Comparison of ENCODE assay signal across 8 cellular contexts in genomic region chr19:18833849-18834643, GRCh38. TPM values are rescaled to one million over a fixed set of nuclear protein-coding genes. Genes with fewer than 3 reads are reported as not detected.
DNase-seq lines count a peak whose midpoint lies in the region; TF ChIP-seq lines count a peak whose summit lies in the region.

No MANE protein-coding gene starts in this region.

- DNase-seq in GM20000 (ENCODE audit: low spot score) (peak; percentile 29), NCI-H345 (lab: John Stamatoyannopoulos, UW) (peak; percentile 46), nephron progenitor cell (no peak), C1 segment of cervical spinal cord (lab: John Stamatoyannopoulos, UW) (no peak), substantia nigra (lab: John Stamatoyannopoulos, UW) (no peak), pons (ENCODE audit: low spot score) (no peak)
- DNase-seq in activated CD4-positive, CD25-positive, alpha-beta regulatory T cell (lab: John Stamatoyannopoulos, UW), result no peak

- no peak for TF ChIP-seq CTCF in GM20000 (IDR thresholded peaks at IDR 0.05; ENCODE audit: extremely low read depth, missing control alignments)
- no peak for TF ChIP-seq CTCF in nephron progenitor cell (IDR thresholded peaks at IDR 0.05)

- 43 to 56% methylated on average over 18 of the region's 18 CpGs for WGBS in ectodermal cell, 2 experiments

- H3K4me1 ChIP-seq in ectodermal cell (ENCODE audit: control insufficient read depth, insufficient read depth, low read length), result peaks cover 12% of the 10 kb centered on the region

- H3K27ac ChIP-seq in ectodermal cell (ENCODE audit: insufficient read depth, low read depth, low read length, poor library complexity, severe bottlenecking), result no peak overlapping the region
- no peak overlapping the region for H3K27ac ChIP-seq in substantia nigra (ENCODE audit: low read depth, low read length, poor library complexity, severe bottlenecking)

- H3K4me3 Mint-ChIP-seq in nephron progenitor cell, result peak overlapping the region; percentile 98

- no peaks in the 10 kb centered on the region for H3K36me3 ChIP-seq in ectodermal cell (ENCODE audit: control insufficient read depth, insufficient read depth, low read length)

- H3K9me3 Mint-ChIP-seq in nephron progenitor cell, result no peaks in the 10 kb centered on the region

- peaks cover 20% of the 10 kb centered on the region for H3K27me3 Mint-ChIP-seq in nephron progenitor cell (ENCODE audit: low read depth, poor library complexity)

- H3K36me3 Mint-ChIP-seq in nephron progenitor cell (ENCODE audit: low read depth), result peaks cover 40% of the 10 kb centered on the region

- peak overlapping the region; percentile 90 for H3K4me3 ChIP-seq in ectodermal cell (ENCODE audit: insufficient read depth, low read depth, low read length)

- peaks cover 55% of the 10 kb centered on the region for H3K4me1 Mint-ChIP-seq in nephron progenitor cell

- H3K9me3 ChIP-seq in ectodermal cell (ENCODE audit: control insufficient read depth, low read length), result no peaks in the 10 kb centered on the region

- peaks cover 3% of the 10 kb centered on the region for H3K27me3 ChIP-seq in ectodermal cell (ENCODE audit: control insufficient read depth, insufficient read depth, low read length, poor library complexity, severe bottlenecking)

- H3K27ac Mint-ChIP-seq in nephron progenitor cell, result peak overlapping the region; percentile 76

RNA-seq across cellular contexts. Expression of gene UPF1, which starts 2.3 kb away (rescaled TPM):
- 49.8 TPM for polyA plus RNA-seq in ectodermal cell (2013, experiment 1 of 4)
- polyA plus RNA-seq in ectodermal cell (2013, experiment 2 of 4), result 57.8 TPM
- 38.0 TPM for polyA plus RNA-seq in ectodermal cell (2013, experiment 3 of 4)
- 41.5 TPM for polyA plus RNA-seq in ectodermal cell (2013, experiment 4 of 4)

RNA-seq across cellular contexts. Expression of gene COMP, which starts 42.9 kb away (rescaled TPM):
- polyA plus RNA-seq in ectodermal cell (2013, experiment 1 of 4), result not detected
- not detected for polyA plus RNA-seq in ectodermal cell (2013, experiment 2 of 4)
- polyA plus RNA-seq in ectodermal cell (2013, experiment 3 of 4), result not detected
- not detected for polyA plus RNA-seq in ectodermal cell (2013, experiment 4 of 4)

Comparison
In these comparisons a context has a peak if more than half of its experiments do, and no peak if none do; other contexts are left out.
1. DNase-seq: peak in GM20000 (single experiment) and NCI-H345 (single experiment); none in nephron progenitor cell (single experiment), C1 segment of cervical spinal cord (0 of 14), activated CD4-positive, CD25-positive, alpha-beta regulatory T cell (0 of 4), substantia nigra (0 of 49) and pons (single experiment).